ENCODE assay signal across 10 cellular contexts in the genomic region with DNA sequence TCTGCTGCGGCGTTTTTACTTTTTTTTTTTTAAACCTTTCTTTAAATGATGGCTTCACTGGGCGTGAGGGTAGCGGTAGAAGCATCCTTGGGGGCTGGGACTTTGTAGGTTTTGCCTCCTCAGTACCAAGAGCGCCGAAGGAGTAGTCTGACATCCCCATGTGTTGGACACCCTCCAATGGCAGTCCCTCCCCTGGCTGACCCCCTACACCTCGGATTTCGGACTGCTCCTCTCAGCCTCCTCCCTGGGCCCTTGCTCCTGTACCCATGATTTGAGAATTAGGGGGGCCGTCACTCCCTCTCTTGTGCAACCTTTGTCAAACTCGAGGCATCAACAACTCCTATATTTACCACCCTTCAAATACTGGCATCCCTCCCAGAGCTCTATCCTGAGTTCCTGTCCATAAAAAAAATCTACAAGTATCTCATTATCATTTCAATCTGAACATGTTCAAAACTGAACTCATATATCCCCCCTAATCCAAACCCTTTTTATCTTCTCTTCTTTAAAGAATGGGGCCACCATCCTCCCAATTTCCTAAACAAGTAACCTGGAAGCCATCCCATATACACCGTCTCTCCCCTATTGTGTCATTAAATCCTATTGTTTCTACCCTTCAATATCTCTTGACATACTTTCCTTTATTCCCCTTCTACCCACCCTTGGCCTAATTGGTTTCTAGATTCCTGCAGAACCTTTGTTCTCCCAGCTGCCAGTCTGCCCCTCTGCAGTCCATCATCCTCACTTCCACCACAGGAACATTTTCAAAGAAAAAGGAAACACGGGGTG. TPM values are rescaled to one million over a fixed set of nuclear protein-coding genes. Genes with fewer than 3 reads are reported as not detected.
A peak's percentile ranks its signal among the peaks of the same experiment; 100 is the strongest.
DNase-seq lines count a peak whose midpoint lies in the region; ATAC-seq and TF ChIP-seq lines count a peak whose summit lies in the region.
"Had no signal": no experiment of that assay in that cellular context is flagged by ENCODE, and none has a peak within 500 bp of the region (broad histone marks: within the 10 kb centered on the region; RNA-seq: fewer than 3 reads in every experiment).

No MANE protein-coding gene starts in this region.

- no peak for TF ChIP-seq POLR2A in prostate gland (IDR thresholded peaks at IDR 0.05)

- H3K9me3 ChIP-seq in ectodermal cell (ENCODE audit: control insufficient read depth, low read length) (no peaks in the 10 kb centered on the region), prostate gland (no peaks in the 10 kb centered on the region)
- H3K9me3 ChIP-seq: ovary had no signal

- WGBS in ectodermal cell, 2 experiments = 71 to 77% methylated on average over 12 of the region's 12 CpGs
- WGBS in prostate gland = 60% methylated on average over 12 of the region's 12 CpGs

- peaks cover 38% of the 10 kb centered on the region for H3K27me3 ChIP-seq in ectodermal cell (ENCODE audit: control insufficient read depth, insufficient read depth, low read length, poor library complexity, severe bottlenecking)
- no peaks in the 10 kb centered on the region for H3K27me3 ChIP-seq in prostate gland (replicated peaks; ENCODE audit: insufficient read depth)
- H3K27me3 ChIP-seq: ovary had no signal

- H3K27ac ChIP-seq in ectodermal cell (ENCODE audit: insufficient read depth, low read depth, low read length, poor library complexity, severe bottlenecking) (no peak overlapping the region), prostate gland (peak overlapping the region; percentile 92 to 94)
- H3K27ac ChIP-seq: ovary had no signal

- DNase-seq in NCI-H2196 treated with DMSO at 0.1 percent for 48 hours (lab: John Stamatoyannopoulos, UW; ENCODE audit: unreplicated experiment) = peak; percentile 21
- no peak for DNase-seq in NCI-H2196 (lab: John Stamatoyannopoulos, UW; ENCODE audit: unreplicated experiment)
- peak; percentile 61 for DNase-seq in NCI-H345 treated with DMSO at 0.1 percent for 48 hours (lab: John Stamatoyannopoulos, UW; ENCODE audit: unreplicated experiment)
- DNase-seq in prostate gland (ENCODE audit: low spot score) = peak; percentile 49
- DNase-seq in EL = no peak
- DNase-seq in cardiac septum (ENCODE audit: low spot score) = no peak
- DNase-seq: activated effector memory CD4-positive, alpha-beta T cell treated with anti-CD3 and anti-CD28 coated beads, Interleukin-2, amount 50 U/mL, for 16 hours; ovary had no signal

- no peaks in the 10 kb centered on the region for H3K36me3 ChIP-seq in ectodermal cell (ENCODE audit: control insufficient read depth, insufficient read depth, low read length)
- no peaks in the 10 kb centered on the region for H3K36me3 ChIP-seq in prostate gland
- H3K36me3 ChIP-seq: ovary had no signal

- no peak for TF ChIP-seq CTCF in prostate gland (IDR thresholded peaks at IDR 0.05)

- H3K4me3 ChIP-seq in ectodermal cell (ENCODE audit: insufficient read depth, low read depth, low read length) (peak overlapping the region; percentile 63), prostate gland (peak overlapping the region; percentile 61 to 79)

- ATAC-seq in activated CD4-positive, CD25-positive, alpha-beta regulatory T cell treated with anti-CD3 and anti-CD28 coated beads, Interleukin-2, amount 50 U/mL, for 24 hours = no peak

- intact Hi-C loops in prostate gland (cut with DNase I) (no loop called here), cardiac septum (cut with DNase I) (no loop called here)

- H3K4me1 ChIP-seq in ectodermal cell (ENCODE audit: control insufficient read depth, insufficient read depth, low read length) = peaks cover 9% of the 10 kb centered on the region
- no peaks in the 10 kb centered on the region for H3K4me1 ChIP-seq in prostate gland (replicated peaks)

RNA-seq across cellular contexts. Expression of a gene that starts 1.2 kb away (rescaled TPM):
- polyA plus RNA-seq in ectodermal cell (2013, experiment 1 of 4) = 1.8 TPM
- polyA plus RNA-seq in ectodermal cell (2013, experiment 2 of 4) = 1.4 TPM
- 1.0 TPM for polyA plus RNA-seq in ectodermal cell (2013, experiment 3 of 4)
- 1.1 TPM for polyA plus RNA-seq in ectodermal cell (2013, experiment 4 of 4)
- 10 to 100 TPM; 41.0 to 80.1 TPM for total RNA-seq in prostate gland
- total RNA-seq in cardiac septum = 9.6 TPM

RNA-seq across cellular contexts. Expression of a gene that starts 53.3 kb away (rescaled TPM):
- 18.8 TPM for polyA plus RNA-seq in ectodermal cell (2013, experiment 1 of 4)
- 23.8 TPM for polyA plus RNA-seq in ectodermal cell (2013, experiment 2 of 4)
- polyA plus RNA-seq in ectodermal cell (2013, experiment 3 of 4) = 17.3 TPM
- 21.2 TPM for polyA plus RNA-seq in ectodermal cell (2013, experiment 4 of 4)
- total RNA-seq in prostate gland (100 to 1,000 TPM in 1 of 2 donors, 10 to 100 TPM in 1; 64.4 to 149 TPM), cardiac septum (59.3 TPM)

RNA-seq across cellular contexts. Expression of a gene that starts 57.8 kb away (rescaled TPM):
- polyA plus RNA-seq in ectodermal cell (2013, experiment 1 of 4) = not detected
- not detected for polyA plus RNA-seq in ectodermal cell (2013, experiment 2 of 4)
- not detected for polyA plus RNA-seq in ectodermal cell (2013, experiment 3 of 4)
- polyA plus RNA-seq in ectodermal cell (2013, experiment 4 of 4) = not detected
- total RNA-seq in prostate gland (not detected), cardiac septum (not detected)
- total RNA-seq: ovary had no signal
- polyA plus RNA-seq: ovary had no signal

Comparison
In these comparisons a context has a peak if more than half of its experiments do, and no peak if none do; other contexts are left out.
1. DNase-seq: peak in NCI-H2196 treated with DMSO at 0.1 percent for 48 hours (single experiment), NCI-H345 treated with DMSO at 0.1 percent for 48 hours (single experiment) and prostate gland (single experiment); none in NCI-H2196 (single experiment), EL (single experiment) and cardiac septum (single experiment).